1 cellular context compared by ENCODE assay signal in the genomic region with DNA sequence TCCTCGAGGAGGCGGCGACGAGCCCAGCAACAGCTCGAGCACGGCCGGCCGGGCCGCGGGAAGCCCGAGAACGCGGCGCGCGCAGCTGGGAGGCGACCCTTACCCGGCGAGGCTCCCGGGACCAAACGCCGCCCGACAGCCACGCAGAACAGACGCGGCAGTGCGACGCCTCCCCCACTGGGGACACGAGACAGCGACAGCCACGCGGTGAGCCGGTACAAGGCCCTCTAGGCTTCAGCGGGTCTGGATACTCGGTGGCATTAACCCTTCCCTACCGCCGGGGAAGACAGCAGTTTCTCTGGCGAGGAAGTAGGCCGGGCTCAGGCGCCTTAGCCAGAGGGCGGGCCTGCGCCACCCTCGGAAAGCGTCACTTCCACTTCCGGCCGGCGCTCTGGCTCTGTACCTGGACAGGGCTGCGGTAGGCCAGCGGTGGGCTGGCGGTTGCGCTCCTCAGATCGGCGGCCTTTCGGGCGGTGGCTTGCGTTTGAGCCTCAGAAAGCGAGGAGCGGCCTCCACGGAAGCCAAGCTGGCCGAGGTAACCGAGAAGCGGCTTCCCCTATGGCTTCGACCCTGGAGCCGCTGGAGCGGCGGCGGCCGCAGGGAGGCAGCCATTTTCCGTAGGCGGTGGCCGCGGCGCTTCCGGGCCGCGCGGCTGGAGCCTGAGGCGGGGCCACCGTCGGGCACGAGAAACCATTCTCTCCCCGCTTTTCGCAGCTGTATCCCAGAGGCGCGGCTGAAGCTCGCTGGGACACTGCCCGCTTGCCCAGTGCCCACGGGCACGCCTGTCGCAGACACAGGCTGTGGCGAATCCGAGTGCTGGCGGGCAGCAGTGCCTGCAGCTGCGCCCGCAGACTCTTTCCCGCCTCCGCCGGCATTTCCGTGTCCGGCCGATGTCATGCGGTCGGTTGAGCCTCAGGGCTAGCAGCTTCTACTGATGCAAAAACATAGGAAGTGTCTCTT.
TF ChIP-seq lines count a peak whose summit lies in the region.

A gene with protein sequence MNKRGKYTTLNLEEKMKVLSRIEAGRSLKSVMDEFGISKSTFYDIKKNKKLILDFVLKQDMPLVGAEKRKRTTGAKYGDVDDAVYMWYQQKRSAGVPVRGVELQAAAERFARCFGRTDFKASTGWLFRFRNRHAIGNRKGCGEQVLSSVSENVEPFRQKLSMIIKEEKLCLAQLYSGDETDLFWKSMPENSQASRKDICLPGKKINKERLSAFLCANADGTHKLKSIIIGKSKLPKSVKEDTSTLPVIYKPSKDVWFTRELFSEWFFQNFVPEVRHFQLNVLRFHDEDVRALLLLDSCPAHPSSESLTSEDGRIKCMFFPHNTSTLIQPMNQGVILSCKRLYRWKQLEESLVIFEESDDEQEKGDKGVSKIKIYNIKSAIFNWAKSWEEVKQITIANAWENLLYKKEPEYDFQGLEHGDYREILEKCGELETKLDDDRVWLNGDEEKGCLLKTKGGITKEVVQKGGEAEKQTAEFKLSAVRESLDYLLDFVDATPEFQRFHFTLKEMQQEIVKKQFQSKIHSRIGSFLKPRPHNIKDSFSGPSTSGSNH (minus strand): TSS at position 322 of the 960 bp plus-strand sequence. CDS start 4,816 bp downstream, outside the sequence.
A gene (plus strand): TSS at position 389 of the 960 bp plus-strand sequence. CDS start 2,932 bp downstream, outside the sequence.

TF ChIP-seq in Ishikawa, 13 proteins besides CTCF, POLR2A, EP300 and RAD21 (continued from another document):
- TF ChIP-seq, protein P1, sequence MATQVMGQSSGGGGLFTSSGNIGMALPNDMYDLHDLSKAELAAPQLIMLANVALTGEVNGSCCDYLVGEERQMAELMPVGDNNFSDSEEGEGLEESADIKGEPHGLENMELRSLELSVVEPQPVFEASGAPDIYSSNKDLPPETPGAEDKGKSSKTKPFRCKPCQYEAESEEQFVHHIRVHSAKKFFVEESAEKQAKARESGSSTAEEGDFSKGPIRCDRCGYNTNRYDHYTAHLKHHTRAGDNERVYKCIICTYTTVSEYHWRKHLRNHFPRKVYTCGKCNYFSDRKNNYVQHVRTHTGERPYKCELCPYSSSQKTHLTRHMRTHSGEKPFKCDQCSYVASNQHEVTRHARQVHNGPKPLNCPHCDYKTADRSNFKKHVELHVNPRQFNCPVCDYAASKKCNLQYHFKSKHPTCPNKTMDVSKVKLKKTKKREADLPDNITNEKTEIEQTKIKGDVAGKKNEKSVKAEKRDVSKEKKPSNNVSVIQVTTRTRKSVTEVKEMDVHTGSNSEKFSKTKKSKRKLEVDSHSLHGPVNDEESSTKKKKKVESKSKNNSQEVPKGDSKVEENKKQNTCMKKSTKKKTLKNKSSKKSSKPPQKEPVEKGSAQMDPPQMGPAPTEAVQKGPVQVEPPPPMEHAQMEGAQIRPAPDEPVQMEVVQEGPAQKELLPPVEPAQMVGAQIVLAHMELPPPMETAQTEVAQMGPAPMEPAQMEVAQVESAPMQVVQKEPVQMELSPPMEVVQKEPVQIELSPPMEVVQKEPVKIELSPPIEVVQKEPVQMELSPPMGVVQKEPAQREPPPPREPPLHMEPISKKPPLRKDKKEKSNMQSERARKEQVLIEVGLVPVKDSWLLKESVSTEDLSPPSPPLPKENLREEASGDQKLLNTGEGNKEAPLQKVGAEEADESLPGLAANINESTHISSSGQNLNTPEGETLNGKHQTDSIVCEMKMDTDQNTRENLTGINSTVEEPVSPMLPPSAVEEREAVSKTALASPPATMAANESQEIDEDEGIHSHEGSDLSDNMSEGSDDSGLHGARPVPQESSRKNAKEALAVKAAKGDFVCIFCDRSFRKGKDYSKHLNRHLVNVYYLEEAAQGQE (IDR thresholded peaks at IDR 0.05; ENCODE audit: low read depth), result no peak
- 0 out of 2 replicates have a peak, but pooled peaks have one; percentile 34 for TF ChIP-seq EGR1 (IDR thresholded peaks at IDR 0.05)
- no peak for TF ChIP-seq FOXM1 (IDR thresholded peaks at IDR 0.05; ENCODE audit: borderline replicate concordance, low read depth)
- TF ChIP-seq, protein P2, sequence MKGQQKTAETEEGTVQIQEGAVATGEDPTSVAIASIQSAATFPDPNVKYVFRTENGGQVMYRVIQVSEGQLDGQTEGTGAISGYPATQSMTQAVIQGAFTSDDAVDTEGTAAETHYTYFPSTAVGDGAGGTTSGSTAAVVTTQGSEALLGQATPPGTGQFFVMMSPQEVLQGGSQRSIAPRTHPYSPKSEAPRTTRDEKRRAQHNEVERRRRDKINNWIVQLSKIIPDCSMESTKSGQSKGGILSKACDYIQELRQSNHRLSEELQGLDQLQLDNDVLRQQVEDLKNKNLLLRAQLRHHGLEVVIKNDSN (IDR thresholded peaks at IDR 0.05), result peak; percentile 18; the same call in 1 of the 2 replicates
- peak; percentile 93 for TF ChIP-seq YY1 (IDR thresholded peaks at IDR 0.05; ENCODE audit: low read depth)
- TF ChIP-seq CEBPB (IDR thresholded peaks at IDR 0.05), result no peak
